17 cellular contexts compared by ENCODE assay signal in genomic region chr4:151808120-151808529, GRCh38. TPM values are rescaled to one million over a fixed set of nuclear protein-coding genes. Genes with fewer than 3 reads are reported as not detected.
A peak's percentile ranks its signal among the peaks of the same experiment; 100 is the strongest.
DNase-seq lines count a peak whose midpoint lies in the region; ATAC-seq and TF ChIP-seq lines count a peak whose summit lies in the region.
"Had no signal": no experiment of that assay in that cellular context is flagged by ENCODE, and none has a peak within 500 bp of the region (broad histone marks: within the 10 kb centered on the region; RNA-seq: fewer than 3 reads in every experiment).

No MANE protein-coding gene starts in this region.

- no peak for TF ChIP-seq CTCF in A673 (conservative IDR thresholded peaks at IDR 0.05; ENCODE audit: low read depth, low read length)
- no peak for TF ChIP-seq CTCF in HCT116 (IDR thresholded peaks at IDR 0.05 in 2 of 3, conservative IDR thresholded peaks at IDR 0.05 in 1 of 3; ENCODE audit: borderline replicate concordance in 1 of 3, insufficient read depth in 1 of 3, low read depth in 2 of 3, low read length in 2 of 3)
- TF ChIP-seq CTCF in heart left ventricle (IDR thresholded peaks at IDR 0.05), result no peak
- no peak for TF ChIP-seq CTCF in smooth muscle cell (IDR thresholded peaks at IDR 0.05; ENCODE audit: borderline replicate concordance, insufficient read depth, poor library complexity, severe bottlenecking)

- peaks cover 4% of the 10 kb centered on the region for H3F3A ChIP-seq in smooth muscle cell (ENCODE audit: low read depth)

- H3K4me1 ChIP-seq in A673 (ENCODE audit: insufficient read depth, low read length, poor library complexity, severe bottlenecking) (no peaks in the 10 kb centered on the region), HCT116 (ENCODE audit: control insufficient read depth in 1 of 2, insufficient read depth in 2 of 2, low read length in 2 of 2) (peaks cover 4 to 19% of the 10 kb centered on the region in 2 experiments; a peak in 2 of 4 replicates), heart left ventricle (peaks cover 0 to 19% (median 5%) of the 10 kb centered on the region in 12 donors), smooth muscle cell (ENCODE audit: low read depth) (no peaks in the 10 kb centered on the region)
- H3K4me1 ChIP-seq: body of pancreas had no signal

- ATAC-seq in HCT116 (no peak; the same call in 1 of the 2 replicates), heart left ventricle (peak in 2 of 4 donors; percentile 36 to 38), GM21367 (IDR thresholded peaks at IDR 0.05; ENCODE audit: unreplicated experiment) (no peak)
- ATAC-seq: body of pancreas, gastroesophageal sphincter had no signal

- WGBS in heart left ventricle, 4 donors, result 44 to 48% (median 48%) methylated on average over 5 to 9 of the region's 9 CpGs
- WGBS in smooth muscle cell (ENCODE audit: low lambda C conversion rate), result 64% methylated on average over 9 of the region's 9 CpGs

- H3K27me3 ChIP-seq in A673 (replicated peaks; ENCODE audit: insufficient read depth, low read depth, low read length, poor library complexity) (no peaks in the 10 kb centered on the region), HCT116 (ENCODE audit: insufficient read depth, low read length) (no peaks in the 10 kb centered on the region), heart left ventricle (no peaks in the 10 kb centered on the region), smooth muscle cell (ENCODE audit: low read depth) (no peaks in the 10 kb centered on the region)
- H3K27me3 ChIP-seq: body of pancreas, gastroesophageal sphincter had no signal

- H2AFZ ChIP-seq in HCT116 (ENCODE audit: low read depth, low read length, poor library complexity, severe bottlenecking), result no peak overlapping the region
- no peak overlapping the region for H2AFZ ChIP-seq in smooth muscle cell (ENCODE audit: low read depth)

- H4K20me1 ChIP-seq in HCT116 (ENCODE audit: insufficient read depth) (no peaks in the 10 kb centered on the region), smooth muscle cell (ENCODE audit: low read depth) (no peaks in the 10 kb centered on the region)

- intact Hi-C loops in A673 (cut with micrococcal nuclease; ENCODE audit: unreplicated experiment) (no loop called here), HCT116 (cut with micrococcal nuclease) (no loop called here), heart left ventricle (cut with DNase I) (loop anchor here in 5 of 10 donors (5.0 to 10.0 kb wide), 6 partner anchors 123 to 574 kb away; no protein-coding TSS in a partner anchor)

- peak; percentile 20 for DNase-seq in A673 (ENCODE audit: low spot score)
- DNase-seq in HCT116 (ENCODE audit: low read depth, low spot score), result peak; percentile 12
- DNase-seq in NCI-H748 treated with DMSO at 0.1 percent for 48 hours (lab: John Stamatoyannopoulos, UW), result peak; percentile 12
- peak in 2 of 5 donors; percentile 31 to 45 for DNase-seq in heart left ventricle
- DNase-seq in GM19238 (ENCODE audit: insufficient read length, low spot score), result no peak
- DNase-seq in smooth muscle cell (lab: John Stamatoyannopoulos, UW; ENCODE audit: unreplicated experiment), result no peak
- no peak for DNase-seq in NCI-H1694 (lab: John Stamatoyannopoulos, UW)
- DNase-seq: activated CD4-positive, alpha-beta memory T cell treated with anti-CD3 and anti-CD28 coated beads, Interleukin-2, amount 10 ng/mL, durations not matched to agents 7 days and 5 days; activated effector memory CD4-positive, alpha-beta T cell treated with Interleukin-2 at 50 U/mL for 16 hours; body of pancreas; effector CD8-positive, alpha-beta T cell; islet precursor cell; NCI-H1436; stimulated activated naive CD4-positive, alpha-beta T cell treated with Interleukin-2 at 50 U/mL for 16 hours; T-helper 2 cell had no signal

- TF ChIP-seq POLR2A in HCT116 (IDR thresholded peaks at IDR 0.05; ENCODE audit: borderline replicate concordance, extremely low read depth, insufficient read depth, insufficient read length) (no peak), heart left ventricle (IDR thresholded peaks at IDR 0.05) (no peak)

- CTCF ChIA-PET in A673 (lab: Charles Lee) (no interaction called here), HCT116 (lab: Charles Lee) (no interaction called here)

- H3K4me3 ChIP-seq in A673 (ENCODE audit: low read depth, low read length, poor library complexity, severe bottlenecking) (no peak overlapping the region), HCT116 (replicated peaks in 1 of 2; ENCODE audit: low read depth in 1 of 2, low read length in 2 of 2) (no peak overlapping the region), heart left ventricle (no peak overlapping the region), smooth muscle cell (no peak overlapping the region)
- H3K4me3 ChIP-seq: body of pancreas, gastroesophageal sphincter had no signal

- H3K9me3 ChIP-seq in A673 (ENCODE audit: low read depth, low read length, poor library complexity, severe bottlenecking) (no peaks in the 10 kb centered on the region), HCT116 (ENCODE audit: control insufficient read depth in 1 of 2, insufficient read depth in 1 of 2, low read depth in 1 of 2, low read length in 2 of 2) (no peaks in the 10 kb centered on the region), heart left ventricle (peaks cover 0 to 7% (median 0%) of the 10 kb centered on the region in 12 donors), smooth muscle cell (replicated peaks; ENCODE audit: low read depth) (no peaks in the 10 kb centered on the region)
- H3K9me3 ChIP-seq: body of pancreas, gastroesophageal sphincter had no signal

- RAD21 ChIA-PET in HCT116 (lab: Charles Lee; ENCODE audit: low non-redundant PET in 1 of 2, low total read pairs in 2 of 2, uncharacterized antibody in 2 of 2, unreplicated experiment in 2 of 2), result no interaction called here

- H3K9ac ChIP-seq in HCT116 (ENCODE audit: low read length) (no peak overlapping the region), smooth muscle cell (ENCODE audit: low read depth) (no peak overlapping the region)

- H3K4me2 ChIP-seq in HCT116 (ENCODE audit: low read length) (peak overlapping the region; percentile 29), smooth muscle cell (no peak overlapping the region)

- H3K79me2 ChIP-seq in HCT116 (ENCODE audit: insufficient read depth, low read length), result no peaks in the 10 kb centered on the region
- no peaks in the 10 kb centered on the region for H3K79me2 ChIP-seq in smooth muscle cell (ENCODE audit: low read depth)

- BruUV-seq in A673 (replicated peaks; lab: Mats Ljungman, UMichigan) (no TSS peak), HCT116 (replicated peaks; lab: Mats Ljungman, UMichigan) (no TSS peak)

- POLR2A ChIA-PET in A673 (lab: Charles Lee; ENCODE audit: low non-redundant PET) (no interaction called here), HCT116 (lab: Charles Lee) (no interaction called here)

- no peaks in the 10 kb centered on the region for H3K9me2 ChIP-seq in HCT116 (ENCODE audit: insufficient read depth)

- H3K27ac ChIP-seq in A673 (ENCODE audit: low read depth, low read length, poor library complexity, severe bottlenecking) (no peak overlapping the region), HCT116 (ENCODE audit: low read depth, low read length) (no peak overlapping the region), heart left ventricle (peak overlapping the region in 11 of 12 donors; percentile 60 to 97 (median 82)), smooth muscle cell (ENCODE audit: low read depth) (no peak overlapping the region)
- H3K27ac ChIP-seq: body of pancreas had no signal

- no peak for TF ChIP-seq RAD21 in HCT116 (IDR thresholded peaks at IDR 0.05; ENCODE audit: low read depth)

- H3K36me3 ChIP-seq in A673 (ENCODE audit: insufficient read depth, low read length, poor library complexity, severe bottlenecking) (no peaks in the 10 kb centered on the region), HCT116 (ENCODE audit: control insufficient read depth in 1 of 2, insufficient read depth in 2 of 2, low read length in 2 of 2) (no peaks in the 10 kb centered on the region), heart left ventricle (no peaks in the 10 kb centered on the region), smooth muscle cell (ENCODE audit: low read depth) (no peaks in the 10 kb centered on the region)
- H3K36me3 ChIP-seq: gastroesophageal sphincter had no signal

TF ChIP-seq in HCT116, 20 proteins besides CTCF, POLR2A, EP300 and RAD21:
- TF ChIP-seq JUND (IDR thresholded peaks at IDR 0.05) (peak; percentile 54), SP1 (IDR thresholded peaks at IDR 0.05; ENCODE audit: low read depth) (peak; percentile 15; the same call in 1 of the 2 replicates), ELF1 (IDR thresholded peaks at IDR 0.05; ENCODE audit: borderline replicate concordance, low read depth) (no peak), TCF7L2 (IDR thresholded peaks at IDR 0.05; ENCODE audit: borderline replicate concordance, extremely low read depth, insufficient read depth, insufficient read length) (peak; percentile 55), FOSL1 (IDR thresholded peaks at IDR 0.05; ENCODE audit: low read depth) (peak; percentile 61)

RNA-seq across cellular contexts. Expression of gene GATB, which starts 47.3 kb away (rescaled TPM):
- total RNA-seq in A673 (2021) (23.8 and 27.4 TPM in 2 replicates), HCT116 (2021; ENCODE audit: unreplicated experiment) (29.3 TPM), heart left ventricle (100 to 1,000 TPM in 2 of 9 donors, 10 to 100 TPM in 7; 60.7 to 122 (median 83.4) TPM), smooth muscle cell (17.6 and 19.8 TPM in 2 replicates)
- 14.7 and 16.0 TPM in 2 replicates for polyA plus RNA-seq in HCT116 (2012)
- polyA plus RNA-seq in heart left ventricle (100 to 1,000 TPM in 1 of 2 donors, 10 to 100 TPM in 1; 32.8 to 182 TPM), smooth muscle cell (15.7 and 19.4 TPM in 2 replicates)

Comparison
In these comparisons a context has a peak if more than half of its experiments do, and no peak if none do; other contexts are left out.
1. DNase-seq: peak in A673 (single experiment), HCT116 (single experiment) and NCI-H748 treated with DMSO at 0.1 percent for 48 hours (single experiment); none in GM19238 (single experiment), smooth muscle cell (single experiment) and NCI-H1694 (single experiment).
2. H3K27ac ChIP-seq: peak in heart left ventricle (11 of 12); none in A673 (single experiment), HCT116 (single experiment) and smooth muscle cell (single experiment).